In genomic region chr3:165903885-165904284, GRCh38 we compare ENCODE assay signal across 11 cellular contexts.
"Had no signal": no experiment of that assay in that cellular context is flagged by ENCODE, and none has a peak within 500 bp of the region (broad histone marks: within the 10 kb centered on the region; RNA-seq: fewer than 3 reads in every experiment).

No MANE protein-coding gene starts in this region.

- H3K4me3 ChIP-seq: spleen, transverse colon had no signal

- ATAC-seq: natural killer cell treated with Interleukin-12 subunit alpha and Interleukin-12 subunit beta and Interleukin-15 and Interleukin-18, amount 100 ng/mL, for 72 hours; sciatic nerve; stimulated activated naive B cell treated with anti-CD40 and anti-IgM and Interleukin-4, amounts not matched to agents 10 μg/mL and 1 μg/mL and 100 μg/mL, for 72 hours had no signal

- H3K27me3 ChIP-seq: spleen, transverse colon had no signal

- H3K9me3 ChIP-seq: transverse colon had no signal

- H3K36me3 ChIP-seq: spleen, transverse colon had no signal

- H3K27ac ChIP-seq: spleen, transverse colon had no signal

- DNase-seq: amniotic stem cell; cerebellar nuclear complex; erythroblast; foreskin fibroblast; nucleus accumbens; spleen; stimulated activated CD4-positive, alpha-beta T cell treated with anti-CD3 and anti-CD28 coated beads, Interleukin-2, amount 100 ng/mL, for 24 hours; stimulated activated naive B cell treated with anti-CD40 and anti-IgM and Interleukin-4, amounts not matched to agents 10 μg/mL and 1 μg/mL and 100 μg/mL, for 72 hours; transverse colon had no signal

- H3K4me1 ChIP-seq: spleen, transverse colon had no signal
